Comparison of ENCODE assay signal across 1 cellular context in the genomic region with DNA sequence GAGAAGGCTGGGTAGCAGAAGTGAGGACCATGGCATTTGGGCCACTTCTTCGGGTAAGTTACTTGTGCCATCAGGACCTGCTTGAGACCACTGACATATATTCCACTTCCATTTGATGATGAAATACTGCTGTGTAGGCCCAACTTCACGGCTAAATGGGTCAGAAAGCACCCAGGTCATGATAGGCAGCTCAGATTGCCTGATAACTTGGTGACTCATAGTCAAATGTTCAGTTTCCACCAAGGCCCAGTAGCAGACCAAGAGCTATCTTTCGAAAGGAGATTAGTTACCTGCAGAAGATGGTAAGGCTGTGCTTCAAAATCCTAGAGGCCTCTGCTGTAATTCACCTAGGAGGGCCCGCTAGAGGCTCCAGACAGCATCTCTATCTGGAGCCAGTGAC.
TF ChIP-seq lines count a peak whose summit lies in the region.

No MANE protein-coding gene starts in this region.

TF ChIP-seq in K562, 482 proteins besides CTCF, POLR2A, EP300 and RAD21 (continued from another document):
- TF ChIP-seq, protein P1, sequence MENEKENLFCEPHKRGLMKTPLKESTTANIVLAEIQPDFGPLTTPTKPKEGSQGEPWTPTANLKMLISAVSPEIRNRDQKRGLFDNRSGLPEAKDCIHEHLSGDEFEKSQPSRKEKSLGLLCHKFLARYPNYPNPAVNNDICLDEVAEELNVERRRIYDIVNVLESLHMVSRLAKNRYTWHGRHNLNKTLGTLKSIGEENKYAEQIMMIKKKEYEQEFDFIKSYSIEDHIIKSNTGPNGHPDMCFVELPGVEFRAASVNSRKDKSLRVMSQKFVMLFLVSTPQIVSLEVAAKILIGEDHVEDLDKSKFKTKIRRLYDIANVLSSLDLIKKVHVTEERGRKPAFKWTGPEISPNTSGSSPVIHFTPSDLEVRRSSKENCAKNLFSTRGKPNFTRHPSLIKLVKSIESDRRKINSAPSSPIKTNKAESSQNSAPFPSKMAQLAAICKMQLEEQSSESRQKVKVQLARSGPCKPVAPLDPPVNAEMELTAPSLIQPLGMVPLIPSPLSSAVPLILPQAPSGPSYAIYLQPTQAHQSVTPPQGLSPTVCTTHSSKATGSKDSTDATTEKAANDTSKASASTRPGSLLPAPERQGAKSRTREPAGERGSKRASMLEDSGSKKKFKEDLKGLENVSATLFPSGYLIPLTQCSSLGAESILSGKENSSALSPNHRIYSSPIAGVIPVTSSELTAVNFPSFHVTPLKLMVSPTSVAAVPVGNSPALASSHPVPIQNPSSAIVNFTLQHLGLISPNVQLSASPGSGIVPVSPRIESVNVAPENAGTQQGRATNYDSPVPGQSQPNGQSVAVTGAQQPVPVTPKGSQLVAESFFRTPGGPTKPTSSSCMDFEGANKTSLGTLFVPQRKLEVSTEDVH (IDR thresholded peaks at IDR 0.05; ENCODE audit: low read depth, partially characterized antibody): no peak
- TF ChIP-seq ZBTB17 (CRISPR knock-in tag; IDR thresholded peaks at IDR 0.05) (no peak), JUN (IDR thresholded peaks at IDR 0.05; ENCODE audit: borderline replicate concordance, low read depth, low read length) (peak; percentile 61; the same call in 1 of the 2 replicates), JUN (CRISPR knock-in tag; IDR thresholded peaks at IDR 0.05; ENCODE audit: borderline replicate concordance) (no peak), WHSC1 (IDR thresholded peaks at IDR 0.05; ENCODE audit: low read length) (no peak), NELFE (IDR thresholded peaks at IDR 0.05; ENCODE audit: insufficient read depth, insufficient read length) (no peak), EGR1 (conservative IDR thresholded peaks at IDR 0.05) (no peak), EP400 (IDR thresholded peaks at IDR 0.05) (no peak), CBX8 (IDR thresholded peaks at IDR 0.05; ENCODE audit: borderline replicate concordance, extremely low read depth, low read depth, low read length, poor library complexity, severe bottlenecking) (no peak), ELF2 (CRISPR knock-in tag; IDR thresholded peaks at IDR 0.05) (no peak), BCL6 (CRISPR knock-in tag; IDR thresholded peaks at IDR 0.05) (no peak), TOE1 (IDR thresholded peaks at IDR 0.05; ENCODE audit: borderline replicate concordance) (no peak), TOE1 (CRISPR knock-in tag; IDR thresholded peaks at IDR 0.05; ENCODE audit: borderline replicate concordance, low read depth) (no peak)
- TF ChIP-seq, protein P2, sequence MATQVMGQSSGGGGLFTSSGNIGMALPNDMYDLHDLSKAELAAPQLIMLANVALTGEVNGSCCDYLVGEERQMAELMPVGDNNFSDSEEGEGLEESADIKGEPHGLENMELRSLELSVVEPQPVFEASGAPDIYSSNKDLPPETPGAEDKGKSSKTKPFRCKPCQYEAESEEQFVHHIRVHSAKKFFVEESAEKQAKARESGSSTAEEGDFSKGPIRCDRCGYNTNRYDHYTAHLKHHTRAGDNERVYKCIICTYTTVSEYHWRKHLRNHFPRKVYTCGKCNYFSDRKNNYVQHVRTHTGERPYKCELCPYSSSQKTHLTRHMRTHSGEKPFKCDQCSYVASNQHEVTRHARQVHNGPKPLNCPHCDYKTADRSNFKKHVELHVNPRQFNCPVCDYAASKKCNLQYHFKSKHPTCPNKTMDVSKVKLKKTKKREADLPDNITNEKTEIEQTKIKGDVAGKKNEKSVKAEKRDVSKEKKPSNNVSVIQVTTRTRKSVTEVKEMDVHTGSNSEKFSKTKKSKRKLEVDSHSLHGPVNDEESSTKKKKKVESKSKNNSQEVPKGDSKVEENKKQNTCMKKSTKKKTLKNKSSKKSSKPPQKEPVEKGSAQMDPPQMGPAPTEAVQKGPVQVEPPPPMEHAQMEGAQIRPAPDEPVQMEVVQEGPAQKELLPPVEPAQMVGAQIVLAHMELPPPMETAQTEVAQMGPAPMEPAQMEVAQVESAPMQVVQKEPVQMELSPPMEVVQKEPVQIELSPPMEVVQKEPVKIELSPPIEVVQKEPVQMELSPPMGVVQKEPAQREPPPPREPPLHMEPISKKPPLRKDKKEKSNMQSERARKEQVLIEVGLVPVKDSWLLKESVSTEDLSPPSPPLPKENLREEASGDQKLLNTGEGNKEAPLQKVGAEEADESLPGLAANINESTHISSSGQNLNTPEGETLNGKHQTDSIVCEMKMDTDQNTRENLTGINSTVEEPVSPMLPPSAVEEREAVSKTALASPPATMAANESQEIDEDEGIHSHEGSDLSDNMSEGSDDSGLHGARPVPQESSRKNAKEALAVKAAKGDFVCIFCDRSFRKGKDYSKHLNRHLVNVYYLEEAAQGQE (CRISPR knock-in tag; IDR thresholded peaks at IDR 0.05; ENCODE audit: low read depth): no peak
- TF ChIP-seq, protein P3, sequence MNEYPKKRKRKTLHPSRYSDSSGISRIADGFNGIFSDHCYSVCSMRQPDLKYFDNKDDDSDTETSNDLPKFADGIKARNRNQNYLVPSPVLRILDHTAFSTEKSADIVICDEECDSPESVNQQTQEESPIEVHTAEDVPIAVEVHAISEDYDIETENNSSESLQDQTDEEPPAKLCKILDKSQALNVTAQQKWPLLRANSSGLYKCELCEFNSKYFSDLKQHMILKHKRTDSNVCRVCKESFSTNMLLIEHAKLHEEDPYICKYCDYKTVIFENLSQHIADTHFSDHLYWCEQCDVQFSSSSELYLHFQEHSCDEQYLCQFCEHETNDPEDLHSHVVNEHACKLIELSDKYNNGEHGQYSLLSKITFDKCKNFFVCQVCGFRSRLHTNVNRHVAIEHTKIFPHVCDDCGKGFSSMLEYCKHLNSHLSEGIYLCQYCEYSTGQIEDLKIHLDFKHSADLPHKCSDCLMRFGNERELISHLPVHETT (CRISPR knock-in tag; conservative IDR thresholded peaks at IDR 0.05 in 1 of 2, IDR thresholded peaks at IDR 0.05 in 1 of 2): no peak
